Comparison of ENCODE assay signal across 13 cellular contexts in the genomic region with DNA sequence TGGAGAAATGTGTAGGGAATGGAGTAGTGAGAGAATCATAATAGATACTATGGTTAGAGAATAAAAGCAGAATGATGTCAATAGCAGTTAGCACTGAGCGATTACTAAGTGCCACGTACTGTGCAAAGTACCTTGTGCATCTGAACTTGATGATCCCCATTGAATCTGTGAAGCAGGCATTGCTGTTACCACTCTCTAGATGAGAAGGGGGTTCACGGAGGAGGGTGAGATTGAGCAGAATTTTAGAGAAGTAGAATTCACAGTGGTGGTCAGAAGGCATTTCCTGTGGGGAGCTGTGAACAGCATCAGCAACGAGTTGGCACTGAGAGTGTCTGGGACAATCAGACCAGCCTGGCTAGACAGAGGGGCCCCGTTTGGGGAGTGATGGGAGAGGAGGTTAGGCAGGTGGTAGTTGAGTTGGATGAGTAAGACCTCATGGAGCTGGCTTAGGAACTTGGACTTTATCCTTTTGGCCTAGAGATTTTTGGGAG.
DNase-seq lines count a peak whose midpoint lies in the region; ATAC-seq, FAIRE-seq and TF ChIP-seq lines count a peak whose summit lies in the region.
"Had no signal": no experiment of that assay in that cellular context is flagged by ENCODE, and none has a peak within 500 bp of the region (broad histone marks: within the 10 kb centered on the region; RNA-seq: fewer than 3 reads in every experiment).

No MANE protein-coding gene starts in this region.

- H2AFZ ChIP-seq in GM12878 (ENCODE audit: control insufficient read depth, low read depth, low read length) = no peak overlapping the region; the same call in 1 of the 2 replicates

- CTCF ChIA-PET in GM12878 (lab: Yijun Ruan, JAX) = no interaction called here

- no peak for FAIRE-seq in GM12878 (lab: Jason Lieb, UNC)
- no peak for FAIRE-seq in urothelium cell line (lab: Jason Lieb, UNC)
- FAIRE-seq in pancreas (lab: Jason Lieb, UNC) = no peak
- FAIRE-seq: A204.1 had no signal

- H3K27me3 ChIP-seq in GM12878 (replicated peaks in 1 of 2; ENCODE audit: control insufficient read depth in 2 of 2, insufficient read depth in 2 of 2, low read length in 1 of 2) (no peaks in the 10 kb centered on the region), upper lobe of right lung (no peaks in the 10 kb centered on the region), pancreas (no peaks in the 10 kb centered on the region)

- no peaks in the 10 kb centered on the region for H3K9me3 Mint-ChIP-seq in activated naive CD8-positive, alpha-beta T cell treated with anti-CD3 and anti-CD28 coated beads, Interleukin-2, amount 50 U/mL, for 24 hours
- no peaks in the 10 kb centered on the region for H3K9me3 Mint-ChIP-seq in activated naive CD8-positive, alpha-beta T cell treated with anti-CD3 and anti-CD28 coated beads for 36 hours
- H3K9me3 Mint-ChIP-seq: activated CD4-positive, alpha-beta memory T cell treated with anti-CD3 and anti-CD28 coated beads for 36 hours had no signal

- in situ Hi-C loops in GM12878 (cut with MboI) = no loop called here

- WGBS in GM12878 (ENCODE audit: insufficient coverage, insufficient replicate concordance, low lambda C conversion rate, missing lambda C conversion rate) = 11% methylated on average over 5 of the region's 5 CpGs
- 60 to 71% methylated on average over 5 of the region's 5 CpGs for WGBS in pancreas, 2 donors

- H3K4me1 Mint-ChIP-seq in activated naive CD8-positive, alpha-beta T cell treated with anti-CD3 and anti-CD28 coated beads, Interleukin-2, amount 50 U/mL, for 24 hours = peaks cover 6% of the 10 kb centered on the region
- H3K4me1 Mint-ChIP-seq in activated naive CD8-positive, alpha-beta T cell treated with anti-CD3 and anti-CD28 coated beads for 36 hours = peaks cover 9% of the 10 kb centered on the region

- H3K4me3 ChIP-seq in GM12878 = no peak overlapping the region
- no peak overlapping the region for H3K4me3 ChIP-seq in upper lobe of right lung
- no peak overlapping the region for H3K4me3 ChIP-seq in pancreas

- H3K4me2 ChIP-seq in GM12878 (ENCODE audit: control insufficient read depth, insufficient read depth) = no peak overlapping the region
- H3K4me2 ChIP-seq: SK-N-SH had no signal

- DNase-seq in activated naive CD8-positive, alpha-beta T cell treated with anti-CD3 and anti-CD28 coated beads, Interleukin-2, amount 50 U/mL, for 24 hours = no peak
- no peak for DNase-seq in activated naive CD8-positive, alpha-beta T cell treated with anti-CD3 and anti-CD28 coated beads for 36 hours
- peak; percentile 8 for DNase-seq in GM12878 (ENCODE audit: low read depth, low spot score)
- peak; percentile 20 for DNase-seq in urothelium cell line (ENCODE audit: low spot score)
- no peak for DNase-seq in upper lobe of right lung
- DNase-seq in pancreas = no peak
- DNase-seq: activated CD4-positive, alpha-beta memory T cell treated with anti-CD3 and anti-CD28 coated beads for 36 hours; NCI-H524 treated with DMSO at 0.1 percent for 48 hours; SK-N-SH; stimulated activated naive CD4-positive, alpha-beta T cell had no signal

- no TSS peak for BruUV-seq in GM12878 (replicated peaks; lab: Mats Ljungman, UMichigan)

- no peak for TF ChIP-seq EP300 in GM12878 (IDR thresholded peaks at IDR 0.05; ENCODE audit: borderline replicate concordance in 1 of 2, control insufficient read depth in 1 of 2, low read depth in 2 of 2, low read length in 2 of 2)

- ATAC-seq in activated naive CD8-positive, alpha-beta T cell treated with anti-CD3 and anti-CD28 coated beads, Interleukin-2, amount 50 U/mL, for 24 hours = peak; percentile 20
- ATAC-seq in HG03565 (IDR thresholded peaks at IDR 0.05; ENCODE audit: unreplicated experiment) (peak; percentile 58), GM12878 (peak; percentile 62), HG02885 (IDR thresholded peaks at IDR 0.05; ENCODE audit: poor library complexity, unreplicated experiment) (no peak), upper lobe of right lung (no peak), pancreas (no peak)

- no peaks in the 10 kb centered on the region for H3K36me3 Mint-ChIP-seq in activated naive CD8-positive, alpha-beta T cell treated with anti-CD3 and anti-CD28 coated beads, Interleukin-2, amount 50 U/mL, for 24 hours (ENCODE audit: low read depth)
- no peaks in the 10 kb centered on the region for H3K36me3 Mint-ChIP-seq in activated naive CD8-positive, alpha-beta T cell treated with anti-CD3 and anti-CD28 coated beads for 36 hours
- H3K36me3 Mint-ChIP-seq: activated CD4-positive, alpha-beta memory T cell treated with anti-CD3 and anti-CD28 coated beads for 36 hours had no signal

- no peak for TF ChIP-seq RAD21 in GM12878 (IDR thresholded peaks at IDR 0.05; ENCODE audit: insufficient read depth, low read depth, low read length)

- H3K79me2 ChIP-seq in GM12878 (ENCODE audit: control insufficient read depth, insufficient read depth, low read length) = no peaks in the 10 kb centered on the region

- no peaks in the 10 kb centered on the region for H4K20me1 ChIP-seq in GM12878 (ENCODE audit: control insufficient read depth, insufficient read depth)

- no peak overlapping the region for H3K27ac ChIP-seq in GM12878 (ENCODE audit: control insufficient read depth, insufficient read depth)
- H3K27ac ChIP-seq in upper lobe of right lung = no peak overlapping the region
- no peak overlapping the region for H3K27ac ChIP-seq in pancreas

- H3K9ac ChIP-seq in GM12878 (ENCODE audit: control insufficient read depth, insufficient read depth, low read length) = no peak overlapping the region
- H3K9ac ChIP-seq: SK-N-SH had no signal

- H3K27ac Mint-ChIP-seq in activated naive CD8-positive, alpha-beta T cell treated with anti-CD3 and anti-CD28 coated beads, Interleukin-2, amount 50 U/mL, for 24 hours = no peak overlapping the region
- no peak overlapping the region for H3K27ac Mint-ChIP-seq in activated naive CD8-positive, alpha-beta T cell treated with anti-CD3 and anti-CD28 coated beads for 36 hours
- H3K27ac Mint-ChIP-seq: activated CD4-positive, alpha-beta memory T cell treated with anti-CD3 and anti-CD28 coated beads for 36 hours had no signal

- intact Hi-C loops in GM12878 (cut with micrococcal nuclease; ENCODE audit: unreplicated experiment) = no loop called here
- intact Hi-C loops in upper lobe of right lung (cut with DNase I) = no loop called here
- intact Hi-C loops in pancreas (cut with DNase I) = no loop called here

- H3K36me3 ChIP-seq in GM12878 (ENCODE audit: control insufficient read depth in 2 of 2, insufficient read depth in 2 of 2, low read length in 1 of 2) (no peaks in the 10 kb centered on the region), upper lobe of right lung (no peaks in the 10 kb centered on the region), pancreas (no peaks in the 10 kb centered on the region)

- POLR2A ChIA-PET in GM12878 (lab: Charles Lee) = no interaction called here

- SMC1A ChIA-PET in GM12878 (lab: Charles Lee; ENCODE audit: uncharacterized antibody, unreplicated experiment) = no interaction called here

- H3K4me1 ChIP-seq in GM12878 (ENCODE audit: control insufficient read depth, insufficient read depth, low read length) (peaks cover 3% of the 10 kb centered on the region; the same call in 1 of the 2 replicates), upper lobe of right lung (no peaks in the 10 kb centered on the region), pancreas (no peaks in the 10 kb centered on the region)

- H3K9me3 ChIP-seq in GM12878 (replicated peaks; ENCODE audit: control insufficient read depth, insufficient read depth, low read length) = no peaks in the 10 kb centered on the region
- no peaks in the 10 kb centered on the region for H3K9me3 ChIP-seq in upper lobe of right lung
- H3K9me3 ChIP-seq in pancreas = no peaks in the 10 kb centered on the region
- H3K9me3 ChIP-seq: SK-N-SH had no signal

- no peak overlapping the region for H3K4me3 Mint-ChIP-seq in activated naive CD8-positive, alpha-beta T cell treated with anti-CD3 and anti-CD28 coated beads, Interleukin-2, amount 50 U/mL, for 24 hours
- H3K4me3 Mint-ChIP-seq in activated naive CD8-positive, alpha-beta T cell treated with anti-CD3 and anti-CD28 coated beads for 36 hours = no peak overlapping the region
- H3K4me3 Mint-ChIP-seq: activated CD4-positive, alpha-beta memory T cell treated with anti-CD3 and anti-CD28 coated beads for 36 hours had no signal

- H3K27me3 Mint-ChIP-seq in activated naive CD8-positive, alpha-beta T cell treated with anti-CD3 and anti-CD28 coated beads, Interleukin-2, amount 50 U/mL, for 24 hours = peaks cover 2% of the 10 kb centered on the region
- H3K27me3 Mint-ChIP-seq in activated naive CD8-positive, alpha-beta T cell treated with anti-CD3 and anti-CD28 coated beads for 36 hours = peaks cover 15% of the 10 kb centered on the region

- RAD21 ChIA-PET in GM12878 (lab: Charles Lee; ENCODE audit: unreplicated experiment) = no interaction called here

- TF ChIP-seq CTCF in GM12878 (IDR thresholded peaks at IDR 0.05 in 2 of 3, conservative IDR thresholded peaks at IDR 0.05 in 1 of 3; ENCODE audit: control insufficient read depth in 2 of 3, extremely low read depth in 1 of 3, insufficient read depth in 1 of 3, low read depth in 3 of 3, low read length in 3 of 3) = no peak
- no peak for TF ChIP-seq CTCF in upper lobe of right lung (IDR thresholded peaks at IDR 0.05)
- no peak for TF ChIP-seq CTCF in pancreas (IDR thresholded peaks at IDR 0.05)

- TF ChIP-seq POLR2A in GM12878 (IDR thresholded peaks at IDR 0.05; ENCODE audit: low read depth, low read length) = no peak

TF ChIP-seq in GM12878, 131 proteins besides CTCF, POLR2A, EP300 and RAD21:
- no peak for TF ChIP-seq MEF2B (IDR thresholded peaks at IDR 0.05; ENCODE audit: partially characterized antibody, poor library complexity, severe bottlenecking)

Comparison
In these comparisons a context has a peak if more than half of its experiments do, and no peak if none do; other contexts are left out.
1. ATAC-seq: peak in activated naive CD8-positive, alpha-beta T cell treated with anti-CD3 and anti-CD28 coated beads, Interleukin-2, amount 50 U/mL, for 24 hours (single experiment), HG03565 (single experiment) and GM12878 (single experiment); none in HG02885 (single experiment), upper lobe of right lung (single experiment) and pancreas (0 of 4).
2. DNase-seq: peak in GM12878 (single experiment) and urothelium cell line (single experiment); none in activated naive CD8-positive, alpha-beta T cell treated with anti-CD3 and anti-CD28 coated beads, Interleukin-2, amount 50 U/mL, for 24 hours (single experiment), activated naive CD8-positive, alpha-beta T cell treated with anti-CD3 and anti-CD28 coated beads for 36 hours (single experiment), upper lobe of right lung (single experiment) and pancreas (0 of 6).